In the genomic region with DNA sequence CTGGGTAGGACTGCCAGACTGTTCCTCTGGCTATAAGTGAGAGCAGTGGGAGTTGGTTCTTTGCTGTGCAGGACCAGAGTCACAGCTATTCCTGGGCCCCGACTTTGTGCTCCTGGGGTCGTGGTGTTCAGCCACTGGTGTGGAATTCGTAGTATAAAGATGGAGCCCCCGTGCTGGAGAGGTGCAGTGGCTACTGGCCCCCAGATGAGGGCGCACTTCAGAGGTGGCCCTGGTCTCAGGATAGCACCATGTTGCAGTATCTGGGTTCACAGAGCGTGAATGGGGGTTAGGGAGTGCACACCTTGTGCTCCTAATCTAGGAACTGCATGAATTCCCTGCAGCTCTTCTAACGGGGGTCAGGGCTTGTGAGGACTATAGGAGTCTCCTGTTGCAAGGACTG, we compare ENCODE assay signal across 1 cellular context.
TF ChIP-seq lines count a peak whose summit lies in the region.

No MANE protein-coding gene starts in this region.

TF ChIP-seq in HCT116, 20 proteins besides CTCF, POLR2A, EP300 and RAD21 (continued from another document):
- TF ChIP-seq POLR2AphosphoS5 (IDR thresholded peaks at IDR 0.05; ENCODE audit: low read depth, low read length) = no peak
- no peak for TF ChIP-seq SRF (IDR thresholded peaks at IDR 0.05; ENCODE audit: low read depth)
- no peak for TF ChIP-seq EZH2phosphoT487 (IDR thresholded peaks at IDR 0.05; ENCODE audit: borderline replicate concordance)
